8 cellular contexts compared by ENCODE assay signal in genomic region chr15:88621789-88622604, GRCh38. TPM values are rescaled to one million over a fixed set of nuclear protein-coding genes. Genes with fewer than 3 reads are reported as not detected.
A peak's percentile ranks its signal among the peaks of the same experiment; 100 is the strongest.
DNase-seq lines count a peak whose midpoint lies in the region; ATAC-seq and TF ChIP-seq lines count a peak whose summit lies in the region.

No MANE protein-coding gene starts in this region.

- no peak for TF ChIP-seq POLR2A in lower leg skin (IDR thresholded peaks at IDR 0.05)

- peak; percentile 32 for ATAC-seq in HG03139 (IDR thresholded peaks at IDR 0.05; ENCODE audit: unreplicated experiment)

- H3K4me3 Mint-ChIP-seq in MCF 10A (ENCODE audit: unreplicated experiment): peak overlapping the region; percentile 87

- H3K4me1 Mint-ChIP-seq in MCF 10A (ENCODE audit: insufficient read depth, unreplicated experiment): peaks cover 27% of the 10 kb centered on the region

- WGBS in lower leg skin, 2 donors: 9 to 21% methylated on average over 17 of the region's 17 CpGs

- DNase-seq in NCI-H82 (lab: John Stamatoyannopoulos, UW): peak; percentile 43
- DNase-seq in NCI-H82 treated with DMSO at 0.1 percent for 48 hours (lab: John Stamatoyannopoulos, UW; ENCODE audit: unreplicated experiment): no peak
- peak; percentile 19 for DNase-seq in SKM-1 (lab: John Stamatoyannopoulos, UW; ENCODE audit: unreplicated experiment)
- DNase-seq in MCF 10A (ENCODE audit: unreplicated experiment): peak; percentile 40
- DNase-seq in lower leg skin (ENCODE audit: low spot score in 2 of 2): no peak
- DNase-seq in substantia nigra (lab: John Stamatoyannopoulos, UW): peak in 2 of 49 donors; percentile 19 to 20
- no peak for DNase-seq in GM19240 (ENCODE audit: insufficient read length, low spot score)

- POLR2A ChIA-PET in MCF 10A (lab: Yijun Ruan, JAX): interaction anchor here (0.7 to 1.9 kb wide), 3 partner anchors 11 to 550 kb away, joined by 3 to 14 read pairs (median 8); no protein-coding TSS in a partner anchor

- H3K36me3 Mint-ChIP-seq in MCF 10A (ENCODE audit: insufficient read depth, unreplicated experiment): peaks cover 27% of the 10 kb centered on the region

- H3K9me3 Mint-ChIP-seq in MCF 10A (ENCODE audit: unreplicated experiment): no peaks in the 10 kb centered on the region

- peak overlapping the region; percentile 81 for H3K27ac Mint-ChIP-seq in MCF 10A (ENCODE audit: low read depth, unreplicated experiment)

- BruUV-seq in MCF 10A (replicated peaks; lab: Mats Ljungman, UMichigan): TSS peak; percentile 81

- intact Hi-C loops in MCF 10A (cut with micrococcal nuclease) (loop anchor here (5.0 kb wide), 2 partner anchors 75 to 155 kb away; partner anchors contain the start of genes DET1, MRPL46 and MRPS11), lower leg skin (cut with DNase I; ENCODE audit: low total_unique reads) (no loop called here)

- TF ChIP-seq CTCF in MCF 10A (IDR thresholded peaks at IDR 0.05; ENCODE audit: unreplicated experiment) (no peak), lower leg skin (IDR thresholded peaks at IDR 0.05) (no peak)

- CTCF ChIA-PET in MCF 10A (lab: Yijun Ruan, JAX): interaction anchor here (0.6 to 2.1 kb wide), 4 partner anchors 16 to 559 kb away, joined by 3 to 11 read pairs (median 3); partner anchors contain the start of gene ISG20

- H3K27me3 Mint-ChIP-seq in MCF 10A (ENCODE audit: insufficient read depth, unreplicated experiment): no peaks in the 10 kb centered on the region

- peak overlapping the region; percentile 68 for H3K27ac ChIP-seq in substantia nigra (ENCODE audit: low read depth, low read length, poor library complexity, severe bottlenecking)

- H3K4me3 ChIP-seq in lower leg skin (ENCODE audit: low read depth, poor library complexity, severe bottlenecking): peak overlapping the region; percentile 62

RNA-seq across cellular contexts. Expression of gene AEN, which starts 0.9 kb away (rescaled TPM):
- total RNA-seq in MCF 10A (2022) (48.7 and 67.6 TPM in 2 replicates), lower leg skin (10 to 100 TPM in 1 of 4 donors, 1 to 10 TPM in 3; 7.7 to 10.3 (median 8.4) TPM)

RNA-seq across cellular contexts. Expression of gene ISG20, which starts 16.8 kb away (rescaled TPM):
- 9.7 and 20.0 TPM in 2 replicates for total RNA-seq in MCF 10A (2022)
- total RNA-seq in lower leg skin: 10 to 100 TPM in 3 of 4 donors, 1 to 10 TPM in 1; 4.3 to 26.7 (median 11.8) TPM

Comparison
In these comparisons a context has a peak if more than half of its experiments do, and no peak if none do; other contexts are left out.
1. DNase-seq: peak in NCI-H82 (single experiment), SKM-1 (single experiment) and MCF 10A (single experiment); none in NCI-H82 treated with DMSO at 0.1 percent for 48 hours (single experiment), lower leg skin (0 of 2) and GM19240 (single experiment).